ENCODE assay signal across 1 cellular context in the genomic region with DNA sequence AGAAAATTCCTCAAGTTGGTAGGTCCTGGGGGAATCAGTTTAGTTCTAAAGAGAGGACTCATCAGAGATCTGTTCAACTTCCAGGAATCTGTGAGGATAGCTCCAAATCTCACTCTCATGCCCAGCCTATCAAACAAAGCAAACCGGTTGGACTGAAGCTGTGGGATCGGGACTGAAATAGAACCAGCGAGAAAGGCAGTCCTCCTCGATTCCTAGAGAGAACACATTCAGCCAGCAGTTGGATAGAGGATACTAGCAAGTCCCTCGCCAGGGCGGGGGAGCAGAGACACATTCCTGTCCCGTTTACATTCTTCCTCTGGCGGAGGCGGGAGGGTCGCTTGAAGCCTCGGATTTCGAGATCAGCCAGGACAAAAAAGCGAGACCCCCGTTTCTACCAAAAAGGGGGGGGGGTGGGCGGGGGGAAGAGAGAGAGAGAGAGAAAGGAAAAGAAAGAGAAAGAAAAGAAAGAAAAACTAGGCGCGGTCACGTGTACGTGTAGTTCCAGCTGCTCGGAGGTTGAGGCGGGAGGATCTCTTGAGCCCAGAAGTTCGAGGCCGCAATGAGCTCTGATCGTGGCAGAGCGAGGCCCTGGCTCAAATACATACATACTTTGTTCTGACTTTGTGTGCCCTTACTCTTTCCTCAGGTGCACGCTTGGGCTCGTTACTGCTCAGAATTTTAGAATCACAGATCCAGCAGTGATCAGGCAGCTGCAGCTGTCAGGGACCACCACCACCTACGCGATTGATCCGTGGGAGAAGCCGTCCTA.
TF ChIP-seq lines count a peak whose summit lies in the region.

No MANE protein-coding gene starts in this region.

TF ChIP-seq in GM12878, 131 proteins besides CTCF, POLR2A, EP300 and RAD21:
- TF ChIP-seq EGR1 (IDR thresholded peaks at IDR 0.05; ENCODE audit: borderline replicate concordance in 1 of 2, low read depth in 2 of 2, low read length in 2 of 2), result no peak
- no peak for TF ChIP-seq IKZF1 (conservative IDR thresholded peaks at IDR 0.05)
- TF ChIP-seq, protein P1, sequence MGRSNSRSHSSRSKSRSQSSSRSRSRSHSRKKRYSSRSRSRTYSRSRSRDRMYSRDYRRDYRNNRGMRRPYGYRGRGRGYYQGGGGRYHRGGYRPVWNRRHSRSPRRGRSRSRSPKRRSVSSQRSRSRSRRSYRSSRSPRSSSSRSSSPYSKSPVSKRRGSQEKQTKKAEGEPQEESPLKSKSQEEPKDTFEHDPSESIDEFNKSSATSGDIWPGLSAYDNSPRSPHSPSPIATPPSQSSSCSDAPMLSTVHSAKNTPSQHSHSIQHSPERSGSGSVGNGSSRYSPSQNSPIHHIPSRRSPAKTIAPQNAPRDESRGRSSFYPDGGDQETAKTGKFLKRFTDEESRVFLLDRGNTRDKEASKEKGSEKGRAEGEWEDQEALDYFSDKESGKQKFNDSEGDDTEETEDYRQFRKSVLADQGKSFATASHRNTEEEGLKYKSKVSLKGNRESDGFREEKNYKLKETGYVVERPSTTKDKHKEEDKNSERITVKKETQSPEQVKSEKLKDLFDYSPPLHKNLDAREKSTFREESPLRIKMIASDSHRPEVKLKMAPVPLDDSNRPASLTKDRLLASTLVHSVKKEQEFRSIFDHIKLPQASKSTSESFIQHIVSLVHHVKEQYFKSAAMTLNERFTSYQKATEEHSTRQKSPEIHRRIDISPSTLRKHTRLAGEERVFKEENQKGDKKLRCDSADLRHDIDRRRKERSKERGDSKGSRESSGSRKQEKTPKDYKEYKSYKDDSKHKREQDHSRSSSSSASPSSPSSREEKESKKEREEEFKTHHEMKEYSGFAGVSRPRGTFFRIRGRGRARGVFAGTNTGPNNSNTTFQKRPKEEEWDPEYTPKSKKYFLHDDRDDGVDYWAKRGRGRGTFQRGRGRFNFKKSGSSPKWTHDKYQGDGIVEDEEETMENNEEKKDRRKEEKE (IDR thresholded peaks at IDR 0.05), result no peak
- TF ChIP-seq HCFC1 (IDR thresholded peaks at IDR 0.05; ENCODE audit: low read length), result no peak
- no peak for TF ChIP-seq WRNIP1 (IDR thresholded peaks at IDR 0.05; ENCODE audit: borderline replicate concordance, low read depth, low read length)
- TF ChIP-seq CBFB (IDR thresholded peaks at IDR 0.05; ENCODE audit: low read depth), result no peak
- TF ChIP-seq TCF12 (IDR thresholded peaks at IDR 0.05; ENCODE audit: low read depth, low read length), result no peak
- TF ChIP-seq POLR2AphosphoS2 (IDR thresholded peaks at IDR 0.05; ENCODE audit: low read depth, low read length), result no peak
- TF ChIP-seq SUPT20H (IDR thresholded peaks at IDR 0.05; ENCODE audit: borderline replicate concordance, control insufficient read depth, low read depth, low read length), result no peak
- TF ChIP-seq ZNF24 (IDR thresholded peaks at IDR 0.05), result no peak
- no peak for TF ChIP-seq ZNF207 (IDR thresholded peaks at IDR 0.05; ENCODE audit: borderline replicate concordance)
- no peak for TF ChIP-seq ESRRA (IDR thresholded peaks at IDR 0.05; ENCODE audit: low read length)
- no peak for TF ChIP-seq BRCA1 (IDR thresholded peaks at IDR 0.05; ENCODE audit: low read depth, low read length)
- no peak for TF ChIP-seq YBX1 (IDR thresholded peaks at IDR 0.05)
- no peak for TF ChIP-seq MXI1 (IDR thresholded peaks at IDR 0.05; ENCODE audit: low read depth, low read length)
- no peak for TF ChIP-seq KAT2A (conservative IDR thresholded peaks at IDR 0.05; ENCODE audit: control insufficient read depth, low read depth, low read length)
- TF ChIP-seq CEBPB (IDR thresholded peaks at IDR 0.05; ENCODE audit: borderline replicate concordance in 1 of 2, low read depth in 2 of 2, low read length in 2 of 2), result no peak
- no peak for TF ChIP-seq ZSCAN29 (IDR thresholded peaks at IDR 0.05)
- TF ChIP-seq BCL11A (IDR thresholded peaks at IDR 0.05; ENCODE audit: low read depth, low read length), result no peak
